In genomic region chr9:71567890-71568289, GRCh38 we compare ENCODE assay signal across 1 cellular context.
TF ChIP-seq lines count a peak whose summit lies in the region.

No MANE protein-coding gene starts in this region.

TF ChIP-seq in K562, 482 proteins besides CTCF, POLR2A, EP300 and RAD21 (continued from another document):
- TF ChIP-seq MTA2 (IDR thresholded peaks at IDR 0.05; ENCODE audit: low read depth) = no peak
